ENCODE assay signal across 1 cellular context in the genomic region with DNA sequence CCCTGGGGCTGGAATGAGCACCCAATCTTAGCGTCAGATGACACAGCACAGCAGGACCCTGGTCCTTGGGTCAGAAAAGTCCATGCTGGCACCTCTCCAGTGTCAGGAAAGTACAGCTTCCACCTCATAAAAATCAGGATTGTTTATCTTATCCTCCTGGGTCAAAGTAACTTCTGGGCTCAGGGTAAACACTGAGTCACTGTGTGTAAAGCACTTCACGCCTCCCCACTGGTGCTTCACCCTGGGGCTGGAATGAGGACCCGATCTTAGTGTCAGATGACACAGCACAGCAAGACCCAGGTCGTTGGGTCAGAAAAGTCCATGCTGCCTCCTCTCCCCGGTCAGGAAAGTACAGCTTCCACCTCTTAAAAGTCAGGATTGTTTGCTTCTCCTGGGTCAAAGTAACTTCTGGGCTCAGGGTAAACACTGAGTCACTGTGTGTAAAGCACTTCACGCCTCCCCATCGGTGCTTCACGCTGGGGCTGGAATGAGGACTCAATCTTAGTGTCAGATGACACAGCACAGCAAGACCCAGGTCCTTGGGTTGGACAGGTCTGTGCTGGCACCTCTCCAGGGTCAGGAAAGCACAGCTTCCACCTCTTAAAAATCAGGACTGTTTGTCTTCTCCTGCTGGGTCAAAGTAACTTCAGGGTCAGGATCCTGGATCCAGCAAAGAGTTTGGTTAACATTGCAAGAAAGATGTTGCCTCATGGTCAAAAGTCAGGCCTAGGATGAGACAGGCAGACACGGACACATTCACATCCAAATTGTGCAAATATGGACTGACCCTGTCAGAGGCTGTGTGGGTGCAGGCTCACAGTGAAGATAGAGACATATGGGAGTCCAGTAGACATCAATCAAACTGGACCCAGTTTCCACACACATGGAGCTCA.
TF ChIP-seq lines count a peak whose summit lies in the region.

No MANE protein-coding gene starts in this region.

TF ChIP-seq in HepG2, 621 proteins besides CTCF, POLR2A, EP300 and RAD21 (continued from another document and continues in another):
- TF ChIP-seq, protein P1, sequence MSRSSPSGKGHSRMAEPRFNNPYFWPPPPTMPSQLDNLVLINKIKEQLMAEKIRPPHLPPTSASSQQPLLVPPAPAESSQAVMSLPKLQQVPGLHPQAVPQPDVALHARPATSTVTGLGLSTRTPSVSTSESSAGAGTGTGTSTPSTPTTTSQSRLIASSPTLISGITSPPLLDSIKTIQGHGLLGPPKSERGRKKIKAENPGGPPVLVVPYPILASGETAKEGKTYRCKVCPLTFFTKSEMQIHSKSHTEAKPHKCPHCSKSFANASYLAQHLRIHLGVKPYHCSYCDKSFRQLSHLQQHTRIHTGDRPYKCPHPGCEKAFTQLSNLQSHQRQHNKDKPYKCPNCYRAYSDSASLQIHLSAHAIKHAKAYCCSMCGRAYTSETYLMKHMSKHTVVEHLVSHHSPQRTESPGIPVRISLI (CRISPR knock-in tag; IDR thresholded peaks at IDR 0.05; ENCODE audit: borderline replicate concordance): peak; percentile 56; the same call in 1 of the 2 replicates
- TF ChIP-seq ZNF230 (CRISPR knock-in tag; IDR thresholded peaks at IDR 0.05) (peak; percentile 27; the same call in 1 of the 2 replicates), SATB2 (CRISPR knock-in tag; IDR thresholded peaks at IDR 0.05) (no peak), ZSCAN12 (CRISPR knock-in tag; IDR thresholded peaks at IDR 0.05) (no peak), ZNF577 (CRISPR knock-in tag; IDR thresholded peaks at IDR 0.05; ENCODE audit: borderline replicate concordance, low read depth) (no peak; the same call in 1 of the 2 replicates), ZFYVE20 (CRISPR knock-in tag; IDR thresholded peaks at IDR 0.05; ENCODE audit: borderline replicate concordance, low read depth) (no peak), GATAD2A (CRISPR knock-in tag; IDR thresholded peaks at IDR 0.05) (peak; percentile 79), MAFG (CRISPR knock-in tag; IDR thresholded peaks at IDR 0.05) (peak; percentile 87), KDM4B (CRISPR knock-in tag; IDR thresholded peaks at IDR 0.05) (no peak), ZNF256 (CRISPR knock-in tag; conservative IDR thresholded peaks at IDR 0.05) (no peak), ZNF839 (CRISPR knock-in tag; IDR thresholded peaks at IDR 0.05; ENCODE audit: borderline replicate concordance) (no peak), ZNF605 (CRISPR knock-in tag; IDR thresholded peaks at IDR 0.05) (0 out of 2 replicates have a peak, but pooled peaks have one; percentile 73), GABPA (IDR thresholded peaks at IDR 0.05; ENCODE audit: low read depth, low read length) (no peak), GABPA (CRISPR knock-in tag; IDR thresholded peaks at IDR 0.05; ENCODE audit: low read depth) (peak; percentile 38; the same call in 1 of the 2 replicates), ZNF543 (CRISPR knock-in tag; IDR thresholded peaks at IDR 0.05) (no peak), ZNF816 (CRISPR knock-in tag; IDR thresholded peaks at IDR 0.05; ENCODE audit: borderline replicate concordance) (peak; percentile 94; the same call in 1 of the 2 replicates), DR1 (CRISPR knock-in tag; IDR thresholded peaks at IDR 0.05) (no peak), ZNF781 (CRISPR knock-in tag; IDR thresholded peaks at IDR 0.05; ENCODE audit: borderline replicate concordance, not compliant biosample characterization) (peak; percentile 34)
- TF ChIP-seq, protein P2, sequence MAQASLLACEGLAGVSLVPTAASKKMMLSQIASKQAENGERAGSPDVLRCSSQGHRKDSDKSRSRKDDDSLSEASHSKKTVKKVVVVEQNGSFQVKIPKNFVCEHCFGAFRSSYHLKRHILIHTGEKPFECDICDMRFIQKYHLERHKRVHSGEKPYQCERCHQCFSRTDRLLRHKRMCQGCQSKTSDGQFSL (CRISPR knock-in tag; IDR thresholded peaks at IDR 0.05): no peak
- TF ChIP-seq, protein P3, sequence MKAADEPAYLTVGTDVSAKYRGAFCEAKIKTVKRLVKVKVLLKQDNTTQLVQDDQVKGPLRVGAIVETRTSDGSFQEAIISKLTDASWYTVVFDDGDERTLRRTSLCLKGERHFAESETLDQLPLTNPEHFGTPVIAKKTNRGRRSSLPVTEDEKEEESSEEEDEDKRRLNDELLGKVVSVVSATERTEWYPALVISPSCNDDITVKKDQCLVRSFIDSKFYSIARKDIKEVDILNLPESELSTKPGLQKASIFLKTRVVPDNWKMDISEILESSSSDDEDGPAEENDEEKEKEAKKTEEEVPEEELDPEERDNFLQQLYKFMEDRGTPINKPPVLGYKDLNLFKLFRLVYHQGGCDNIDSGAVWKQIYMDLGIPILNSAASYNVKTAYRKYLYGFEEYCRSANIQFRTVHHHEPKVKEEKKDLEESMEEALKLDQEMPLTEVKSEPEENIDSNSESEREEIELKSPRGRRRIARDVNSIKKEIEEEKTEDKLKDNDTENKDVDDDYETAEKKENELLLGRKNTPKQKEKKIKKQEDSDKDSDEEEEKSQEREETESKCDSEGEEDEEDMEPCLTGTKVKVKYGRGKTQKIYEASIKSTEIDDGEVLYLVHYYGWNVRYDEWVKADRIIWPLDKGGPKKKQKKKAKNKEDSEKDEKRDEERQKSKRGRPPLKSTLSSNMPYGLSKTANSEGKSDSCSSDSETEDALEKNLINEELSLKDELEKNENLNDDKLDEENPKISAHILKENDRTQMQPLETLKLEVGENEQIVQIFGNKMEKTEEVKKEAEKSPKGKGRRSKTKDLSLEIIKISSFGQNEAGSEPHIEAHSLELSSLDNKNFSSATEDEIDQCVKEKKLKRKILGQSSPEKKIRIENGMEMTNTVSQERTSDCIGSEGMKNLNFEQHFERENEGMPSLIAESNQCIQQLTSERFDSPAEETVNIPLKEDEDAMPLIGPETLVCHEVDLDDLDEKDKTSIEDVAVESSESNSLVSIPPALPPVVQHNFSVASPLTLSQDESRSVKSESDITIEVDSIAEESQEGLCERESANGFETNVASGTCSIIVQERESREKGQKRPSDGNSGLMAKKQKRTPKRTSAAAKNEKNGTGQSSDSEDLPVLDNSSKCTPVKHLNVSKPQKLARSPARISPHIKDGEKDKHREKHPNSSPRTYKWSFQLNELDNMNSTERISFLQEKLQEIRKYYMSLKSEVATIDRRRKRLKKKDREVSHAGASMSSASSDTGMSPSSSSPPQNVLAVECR (CRISPR knock-in tag; IDR thresholded peaks at IDR 0.05; ENCODE audit: borderline replicate concordance): peak; percentile 56; the same call in 1 of the 2 replicates
- TF ChIP-seq, protein P4, sequence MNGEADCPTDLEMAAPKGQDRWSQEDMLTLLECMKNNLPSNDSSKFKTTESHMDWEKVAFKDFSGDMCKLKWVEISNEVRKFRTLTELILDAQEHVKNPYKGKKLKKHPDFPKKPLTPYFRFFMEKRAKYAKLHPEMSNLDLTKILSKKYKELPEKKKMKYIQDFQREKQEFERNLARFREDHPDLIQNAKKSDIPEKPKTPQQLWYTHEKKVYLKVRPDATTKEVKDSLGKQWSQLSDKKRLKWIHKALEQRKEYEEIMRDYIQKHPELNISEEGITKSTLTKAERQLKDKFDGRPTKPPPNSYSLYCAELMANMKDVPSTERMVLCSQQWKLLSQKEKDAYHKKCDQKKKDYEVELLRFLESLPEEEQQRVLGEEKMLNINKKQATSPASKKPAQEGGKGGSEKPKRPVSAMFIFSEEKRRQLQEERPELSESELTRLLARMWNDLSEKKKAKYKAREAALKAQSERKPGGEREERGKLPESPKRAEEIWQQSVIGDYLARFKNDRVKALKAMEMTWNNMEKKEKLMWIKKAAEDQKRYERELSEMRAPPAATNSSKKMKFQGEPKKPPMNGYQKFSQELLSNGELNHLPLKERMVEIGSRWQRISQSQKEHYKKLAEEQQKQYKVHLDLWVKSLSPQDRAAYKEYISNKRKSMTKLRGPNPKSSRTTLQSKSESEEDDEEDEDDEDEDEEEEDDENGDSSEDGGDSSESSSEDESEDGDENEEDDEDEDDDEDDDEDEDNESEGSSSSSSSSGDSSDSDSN (CRISPR knock-in tag; IDR thresholded peaks at IDR 0.05): peak; percentile 46; the same call in 1 of the 2 replicates
- TF ChIP-seq, protein P5, sequence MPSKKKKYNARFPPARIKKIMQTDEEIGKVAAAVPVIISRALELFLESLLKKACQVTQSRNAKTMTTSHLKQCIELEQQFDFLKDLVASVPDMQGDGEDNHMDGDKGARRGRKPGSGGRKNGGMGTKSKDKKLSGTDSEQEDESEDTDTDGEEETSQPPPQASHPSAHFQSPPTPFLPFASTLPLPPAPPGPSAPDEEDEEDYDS (CRISPR knock-in tag; IDR thresholded peaks at IDR 0.05): no peak
- TF ChIP-seq, protein P6, sequence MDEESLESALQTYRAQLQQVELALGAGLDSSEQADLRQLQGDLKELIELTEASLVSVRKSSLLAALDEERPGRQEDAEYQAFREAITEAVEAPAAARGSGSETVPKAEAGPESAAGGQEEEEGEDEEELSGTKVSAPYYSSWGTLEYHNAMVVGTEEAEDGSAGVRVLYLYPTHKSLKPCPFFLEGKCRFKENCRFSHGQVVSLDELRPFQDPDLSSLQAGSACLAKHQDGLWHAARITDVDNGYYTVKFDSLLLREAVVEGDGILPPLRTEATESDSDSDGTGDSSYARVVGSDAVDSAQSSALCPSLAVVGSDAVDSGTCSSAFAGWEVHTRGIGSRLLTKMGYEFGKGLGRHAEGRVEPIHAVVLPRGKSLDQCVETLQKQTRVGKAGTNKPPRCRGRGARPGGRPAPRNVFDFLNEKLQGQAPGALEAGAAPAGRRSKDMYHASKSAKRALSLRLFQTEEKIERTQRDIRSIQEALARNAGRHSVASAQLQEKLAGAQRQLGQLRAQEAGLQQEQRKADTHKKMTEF (CRISPR knock-in tag; IDR thresholded peaks at IDR 0.05): peak; percentile 93
- TF ChIP-seq, protein P7, sequence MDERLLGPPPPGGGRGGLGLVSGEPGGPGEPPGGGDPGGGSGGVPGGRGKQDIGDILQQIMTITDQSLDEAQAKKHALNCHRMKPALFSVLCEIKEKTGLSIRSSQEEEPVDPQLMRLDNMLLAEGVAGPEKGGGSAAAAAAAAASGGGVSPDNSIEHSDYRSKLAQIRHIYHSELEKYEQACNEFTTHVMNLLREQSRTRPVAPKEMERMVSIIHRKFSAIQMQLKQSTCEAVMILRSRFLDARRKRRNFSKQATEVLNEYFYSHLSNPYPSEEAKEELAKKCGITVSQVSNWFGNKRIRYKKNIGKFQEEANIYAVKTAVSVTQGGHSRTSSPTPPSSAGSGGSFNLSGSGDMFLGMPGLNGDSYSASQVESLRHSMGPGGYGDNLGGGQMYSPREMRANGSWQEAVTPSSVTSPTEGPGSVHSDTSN (CRISPR knock-in tag; IDR thresholded peaks at IDR 0.05): peak; percentile 34; the same call in 1 of the 2 replicates
- TF ChIP-seq, protein P8, sequence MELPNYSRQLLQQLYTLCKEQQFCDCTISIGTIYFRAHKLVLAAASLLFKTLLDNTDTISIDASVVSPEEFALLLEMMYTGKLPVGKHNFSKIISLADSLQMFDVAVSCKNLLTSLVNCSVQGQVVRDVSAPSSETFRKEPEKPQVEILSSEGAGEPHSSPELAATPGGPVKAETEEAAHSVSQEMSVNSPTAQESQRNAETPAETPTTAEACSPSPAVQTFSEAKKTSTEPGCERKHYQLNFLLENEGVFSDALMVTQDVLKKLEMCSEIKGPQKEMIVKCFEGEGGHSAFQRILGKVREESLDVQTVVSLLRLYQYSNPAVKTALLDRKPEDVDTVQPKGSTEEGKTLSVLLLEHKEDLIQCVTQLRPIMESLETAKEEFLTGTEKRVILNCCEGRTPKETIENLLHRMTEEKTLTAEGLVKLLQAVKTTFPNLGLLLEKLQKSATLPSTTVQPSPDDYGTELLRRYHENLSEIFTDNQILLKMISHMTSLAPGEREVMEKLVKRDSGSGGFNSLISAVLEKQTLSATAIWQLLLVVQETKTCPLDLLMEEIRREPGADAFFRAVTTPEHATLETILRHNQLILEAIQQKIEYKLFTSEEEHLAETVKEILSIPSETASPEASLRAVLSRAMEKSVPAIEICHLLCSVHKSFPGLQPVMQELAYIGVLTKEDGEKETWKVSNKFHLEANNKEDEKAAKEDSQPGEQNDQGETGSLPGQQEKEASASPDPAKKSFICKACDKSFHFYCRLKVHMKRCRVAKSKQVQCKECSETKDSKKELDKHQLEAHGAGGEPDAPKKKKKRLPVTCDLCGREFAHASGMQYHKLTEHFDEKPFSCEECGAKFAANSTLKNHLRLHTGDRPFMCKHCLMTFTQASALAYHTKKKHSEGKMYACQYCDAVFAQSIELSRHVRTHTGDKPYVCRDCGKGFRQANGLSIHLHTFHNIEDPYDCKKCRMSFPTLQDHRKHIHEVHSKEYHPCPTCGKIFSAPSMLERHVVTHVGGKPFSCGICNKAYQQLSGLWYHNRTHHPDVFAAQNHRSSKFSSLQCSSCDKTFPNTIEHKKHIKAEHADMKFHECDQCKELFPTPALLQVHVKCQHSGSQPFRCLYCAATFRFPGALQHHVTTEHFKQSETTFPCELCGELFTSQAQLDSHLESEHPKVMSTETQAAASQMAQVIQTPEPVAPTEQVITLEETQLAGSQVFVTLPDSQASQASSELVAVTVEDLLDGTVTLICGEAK (IDR thresholded peaks at IDR 0.05): no peak
- TF ChIP-seq, protein P8 (CRISPR knock-in tag; IDR thresholded peaks at IDR 0.05): peak; percentile 57
- TF ChIP-seq, protein P9, sequence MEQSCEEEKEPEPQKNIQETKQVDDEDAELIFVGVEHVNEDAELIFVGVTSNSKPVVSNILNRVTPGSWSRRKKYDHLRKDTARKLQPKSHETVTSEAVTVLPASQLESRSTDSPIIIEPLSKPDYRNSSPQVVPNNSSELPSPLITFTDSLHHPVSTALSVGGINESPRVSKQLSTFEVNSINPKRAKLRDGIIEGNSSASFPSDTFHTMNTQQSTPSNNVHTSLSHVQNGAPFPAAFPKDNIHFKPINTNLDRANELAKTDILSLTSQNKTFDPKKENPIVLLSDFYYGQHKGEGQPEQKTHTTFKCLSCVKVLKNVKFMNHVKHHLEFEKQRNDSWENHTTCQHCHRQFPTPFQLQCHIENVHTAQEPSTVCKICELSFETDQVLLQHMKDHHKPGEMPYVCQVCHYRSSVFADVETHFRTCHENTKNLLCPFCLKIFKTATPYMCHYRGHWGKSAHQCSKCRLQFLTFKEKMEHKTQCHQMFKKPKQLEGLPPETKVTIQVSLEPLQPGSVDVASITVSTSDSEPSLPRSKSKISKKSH (CRISPR knock-in tag; IDR thresholded peaks at IDR 0.05; ENCODE audit: borderline replicate concordance): no peak
